Comparison of ENCODE assay signal across 8 cellular contexts in the genomic region with DNA sequence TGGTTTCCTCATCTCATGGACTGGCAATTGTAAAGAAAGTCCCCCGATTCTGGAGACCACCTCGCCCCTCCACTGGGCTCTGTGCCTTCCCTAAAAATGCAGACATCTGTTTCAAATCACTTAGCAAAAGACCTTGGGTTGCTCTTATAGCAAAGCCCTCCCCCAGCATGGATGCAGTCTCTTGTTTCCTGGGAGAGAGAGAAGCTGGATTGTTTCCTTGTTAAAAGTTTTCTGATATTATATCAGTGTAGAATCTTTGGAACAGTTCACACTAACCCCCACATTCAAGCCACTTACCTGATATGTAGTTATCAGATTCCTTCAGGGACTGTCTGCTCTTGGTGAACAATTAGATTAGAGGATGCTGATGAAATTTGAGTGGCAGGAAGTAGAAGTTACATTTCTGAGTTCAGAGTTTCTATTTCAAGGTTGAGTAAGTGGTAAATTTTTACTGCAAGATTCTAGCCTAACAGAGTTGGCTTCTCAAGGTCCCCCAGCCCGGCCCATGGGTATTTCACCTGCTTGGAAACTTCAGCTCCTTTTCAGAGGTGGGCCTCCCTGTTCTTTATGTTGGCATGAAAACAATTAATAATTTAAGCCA. TPM values are rescaled to one million over a fixed set of nuclear protein-coding genes. Genes with fewer than 3 reads are reported as not detected.
A peak's percentile ranks its signal among the peaks of the same experiment; 100 is the strongest.
DNase-seq lines count a peak whose midpoint lies in the region; ATAC-seq, FAIRE-seq and TF ChIP-seq lines count a peak whose summit lies in the region.

No MANE protein-coding gene starts in this region.

- H3K36me3 ChIP-seq in kidney (ENCODE audit: control insufficient read depth in 1 of 2, insufficient read depth in 2 of 2, low read length in 2 of 2) (no peaks in the 10 kb centered on the region), mammary epithelial cell (ENCODE audit: insufficient read depth, low read length) (no peaks in the 10 kb centered on the region)

- in situ Hi-C loops in mammary epithelial cell (cut with MboI; ENCODE audit: low sequenced_read_pairs in 2 of 2) (no loop called here), GM13976 (cut with MboI; ENCODE audit: low sequenced_read_pairs, unreplicated experiment) (no loop called here)

- H3K27me3 ChIP-seq in right cardiac atrium (ENCODE audit: control insufficient read depth, insufficient read depth) (no peaks in the 10 kb centered on the region), mammary epithelial cell (ENCODE audit: insufficient read depth, low read length) (peaks cover 2% of the 10 kb centered on the region)

- peak overlapping the region; percentile 37 for H3K27ac ChIP-seq in right cardiac atrium (ENCODE audit: low read length)
- no peak overlapping the region for H3K27ac ChIP-seq in kidney (ENCODE audit: low read depth in 2 of 2, low read length in 2 of 2)
- no peak overlapping the region for H3K27ac ChIP-seq in mammary epithelial cell (ENCODE audit: insufficient read depth, low read depth, low read length)

- no peak overlapping the region for H3K4me2 ChIP-seq in mammary epithelial cell (ENCODE audit: insufficient read depth, low read depth, low read length)

- TF ChIP-seq CTCF in kidney (IDR thresholded peaks at IDR 0.05; ENCODE audit: borderline replicate concordance, extremely low read depth, insufficient read depth) (no peak), mammary epithelial cell (conservative IDR thresholded peaks at IDR 0.05 in 1 of 2, IDR thresholded peaks at IDR 0.05 in 1 of 2; ENCODE audit: extremely low read depth in 1 of 2, insufficient read depth in 1 of 2, low read depth in 1 of 2, low read length in 2 of 2) (no peak), GM13976 (IDR thresholded peaks at IDR 0.05; ENCODE audit: borderline replicate concordance, control extremely low read depth, extremely low read depth, insufficient read depth, missing control alignments) (no peak)

- peaks cover 57 to 67% (median 62%) of the 10 kb centered on the region in 3 donors for H3K4me1 Mint-ChIP-seq in IgD-negative memory B cell
- H3K4me1 Mint-ChIP-seq in activated naive CD8-positive, alpha-beta T cell (ENCODE audit: low read depth) = peaks cover 70% of the 10 kb centered on the region

- H2AFZ ChIP-seq in mammary epithelial cell (ENCODE audit: low read depth, low read length) = no peak overlapping the region

- no peaks in the 10 kb centered on the region for H4K20me1 ChIP-seq in mammary epithelial cell (ENCODE audit: insufficient read depth, low read length)

- no peaks in the 10 kb centered on the region for H3K79me2 ChIP-seq in mammary epithelial cell (ENCODE audit: insufficient read depth, low read length)

- peaks cover 7% of the 10 kb centered on the region for H3K36me3 Mint-ChIP-seq in IgD-negative memory B cell
- peaks cover 8% of the 10 kb centered on the region for H3K36me3 Mint-ChIP-seq in activated naive CD8-positive, alpha-beta T cell

- H3K9me3 ChIP-seq in right cardiac atrium (ENCODE audit: control insufficient read depth, low read length) = no peaks in the 10 kb centered on the region
- H3K9me3 ChIP-seq in kidney (ENCODE audit: control insufficient read depth in 1 of 2, low read length in 2 of 2) = no peaks in the 10 kb centered on the region
- no peaks in the 10 kb centered on the region for H3K9me3 ChIP-seq in mammary epithelial cell (replicated peaks; ENCODE audit: insufficient read depth, low read length)

- no TSS peak for BruUV-seq in mammary epithelial cell (replicated peaks; lab: Mats Ljungman, UMichigan)

- intact Hi-C loops in right cardiac atrium (cut with DNase I) = no loop called here
- intact Hi-C loops in left ventricle myocardium superior (cut with micrococcal nuclease) = no loop called here
- intact Hi-C loops in kidney (cut with DNase I) = no loop called here
- intact Hi-C loops in mammary epithelial cell (cut with micrococcal nuclease) = no loop called here

- H3K4me1 ChIP-seq in right cardiac atrium (ENCODE audit: control insufficient read depth, insufficient read depth, low read length) (peaks cover 13% of the 10 kb centered on the region), kidney (ENCODE audit: control insufficient read depth in 1 of 2, insufficient read depth in 1 of 2, low read depth in 1 of 2, low read length in 2 of 2) (no peaks in the 10 kb centered on the region), mammary epithelial cell (ENCODE audit: insufficient read depth, low read length) (peaks cover 11% of the 10 kb centered on the region)

- no peak for FAIRE-seq in kidney (lab: Jason Lieb, UNC)

- no peak for DNase-seq in right cardiac atrium
- DNase-seq in left ventricle myocardium superior = no peak
- no peak for DNase-seq in kidney
- no peak for DNase-seq in mammary epithelial cell
- no peak for DNase-seq in NCI-H1930 (lab: John Stamatoyannopoulos, UW)
- no peak for DNase-seq in GM13976 (ENCODE audit: low spot score)

- H3K4me3 ChIP-seq in right cardiac atrium (ENCODE audit: low read length) (no peak overlapping the region), kidney (ENCODE audit: low read length in 2 of 2) (no peak overlapping the region), mammary epithelial cell (replicated peaks in 1 of 3; ENCODE audit: insufficient read depth in 1 of 3, low read depth in 2 of 3, low read length in 3 of 3) (no peak overlapping the region)

- H3K27ac Mint-ChIP-seq in IgD-negative memory B cell = peak overlapping the region; percentile 18 to 92 (median 85)
- peak overlapping the region; percentile 84 for H3K27ac Mint-ChIP-seq in activated naive CD8-positive, alpha-beta T cell

- peak overlapping the region; percentile 9 to 76 (median 50) for H3K4me3 Mint-ChIP-seq in IgD-negative memory B cell
- H3K4me3 Mint-ChIP-seq in activated naive CD8-positive, alpha-beta T cell = peak overlapping the region; percentile 54

- ATAC-seq in right cardiac atrium (no peak), left ventricle myocardium superior (no peak)

- 45% methylated on average over 3 of the region's 3 CpGs for WGBS in right cardiac atrium
- 64% methylated on average over 3 of the region's 3 CpGs for WGBS in mammary epithelial cell (ENCODE audit: low coverage, missing lambda C conversion rate)

- H3K9ac ChIP-seq in kidney (ENCODE audit: low read length in 2 of 2) = no peak overlapping the region
- no peak overlapping the region for H3K9ac ChIP-seq in mammary epithelial cell (ENCODE audit: insufficient read depth, low read length)

- H3K27me3 Mint-ChIP-seq in IgD-negative memory B cell = no peaks in the 10 kb centered on the region
- no peaks in the 10 kb centered on the region for H3K27me3 Mint-ChIP-seq in activated naive CD8-positive, alpha-beta T cell

- dilution Hi-C loops in mammary epithelial cell (cut with HindIII; ENCODE audit: low sequenced_read_pairs) = no loop called here

- H3K9me3 Mint-ChIP-seq in IgD-negative memory B cell = no peaks in the 10 kb centered on the region
- no peaks in the 10 kb centered on the region for H3K9me3 Mint-ChIP-seq in activated naive CD8-positive, alpha-beta T cell (ENCODE audit: low read depth)

- CTCF ChIA-PET in mammary epithelial cell (lab: Charles Lee; ENCODE audit: low non-redundant PET) = no interaction called here

RNA-seq across cellular contexts. Expression of gene PLXNC1, which starts 56.4 kb away (rescaled TPM):
- total RNA-seq in right cardiac atrium (1 to 10 TPM; 2.8 to 7.6 (median 5.5) TPM), left ventricle myocardium superior (4.4 TPM), kidney (11.6 TPM), mammary epithelial cell (1 to 10 TPM in 1 of 2 donors, under 1 TPM in 1; 0.61 to 3.2 TPM)
- polyA plus RNA-seq in right cardiac atrium (2.4 TPM), IgD-negative memory B cell (6.6 TPM), kidney (ENCODE audit: insufficient read depth, low read depth, low replicate concordance) (1.8 TPM), mammary epithelial cell (0.48 TPM)
- polyA minus RNA-seq in mammary epithelial cell = 1.1 TPM
